In the genomic region with DNA sequence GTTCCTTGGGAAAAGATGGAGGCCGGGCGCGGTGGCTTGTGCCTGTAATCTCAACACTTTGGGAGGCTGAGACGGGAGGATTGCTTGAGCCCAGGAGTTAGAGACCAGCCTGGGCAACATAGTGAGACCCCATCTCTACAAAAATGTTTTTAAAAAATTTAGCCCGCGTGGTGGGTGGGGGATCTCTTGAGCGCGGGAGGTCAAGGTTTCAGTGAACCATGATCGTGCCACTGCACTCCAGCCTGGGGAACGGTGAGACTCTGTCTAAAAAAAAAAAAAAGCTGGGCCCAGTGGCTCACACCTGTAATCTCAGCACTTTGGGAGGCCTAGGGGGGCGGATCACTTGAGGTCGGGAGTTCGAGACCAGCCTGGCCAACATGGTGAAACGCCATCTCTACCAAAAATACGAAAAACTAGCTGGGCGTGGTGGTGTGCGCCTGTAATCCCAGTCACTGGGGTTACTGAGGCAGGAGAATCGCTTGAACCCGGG, we compare ENCODE assay signal across 6 cellular contexts. TPM values are rescaled to one million over a fixed set of nuclear protein-coding genes. Genes with fewer than 3 reads are reported as not detected.
DNase-seq lines count a peak whose midpoint lies in the region; ATAC-seq and TF ChIP-seq lines count a peak whose summit lies in the region.
"Not testable (repeated sequence)": the region's sequence is repeated elsewhere in the genome, so short reads cannot be mapped to it uniquely, and the experiment has no call there.

No MANE protein-coding gene starts in this region.

- not testable (repeated sequence) for H3K27ac ChIP-seq in iPS-18a (ENCODE audit: low read length)
- H3K27ac ChIP-seq in osteoblast (ENCODE audit: low read depth, low read length), result peak overlapping the region; percentile 77
- H3K27ac ChIP-seq in uterus, result peak overlapping the region in 1 of 2 donors; percentile 91

- not testable (repeated sequence) for H3K4me1 ChIP-seq in iPS-18a (ENCODE audit: control insufficient read depth, low read depth, low read length)
- H3K4me1 ChIP-seq in osteoblast (ENCODE audit: insufficient read depth, low read length), result peaks cover 31% of the 10 kb centered on the region
- H3K4me1 ChIP-seq in uterus, result peaks cover 0 to 10% of the 10 kb centered on the region in 2 donors

- not testable (repeated sequence) for H3K9me3 ChIP-seq in iPS-18a (ENCODE audit: control insufficient read depth, low read depth, low read length); osteoblast (ENCODE audit: low read depth, low read length); uterus

- H3K27me3 Mint-ChIP-seq in activated B cell treated with CpG ODN at 0.5 μM for 24 hours; chondrocyte (ENCODE audit: low read depth): not testable (repeated sequence)

- H3K4me1 Mint-ChIP-seq in activated B cell treated with CpG ODN at 0.5 μM for 24 hours (peaks cover 30% of the 10 kb centered on the region), chondrocyte (ENCODE audit: low read depth) (peaks cover 28% of the 10 kb centered on the region)

- peak overlapping the region; percentile 100 for H3K4me3 Mint-ChIP-seq in activated B cell treated with CpG ODN at 0.5 μM for 24 hours
- peak overlapping the region; percentile 95 for H3K4me3 Mint-ChIP-seq in chondrocyte (ENCODE audit: unreplicated experiment)

- not testable (repeated sequence) for TF ChIP-seq CTCF in HFF-Myc (IDR thresholded peaks at IDR 0.05; ENCODE audit: low read depth, low read length, missing control alignments); activated B cell treated with CpG ODN at 0.5 μM for 24 hours (IDR thresholded peaks at IDR 0.05); chondrocyte (IDR thresholded peaks at IDR 0.05); osteoblast (IDR thresholded peaks at IDR 0.05; ENCODE audit: extremely low read depth, low read depth, low read length); uterus (IDR thresholded peaks at IDR 0.05)

- H3K36me3 ChIP-seq in iPS-18a (ENCODE audit: control insufficient read depth, low read depth, low read length) (peaks cover 14% of the 10 kb centered on the region), osteoblast (ENCODE audit: insufficient read depth, low read length) (peaks cover 30% of the 10 kb centered on the region)
- not testable (repeated sequence) for H3K36me3 ChIP-seq in uterus

- TF ChIP-seq POLR2A in uterus (IDR thresholded peaks at IDR 0.05), result not testable (repeated sequence)

- peaks cover 44% of the 10 kb centered on the region for H3K36me3 Mint-ChIP-seq in activated B cell treated with CpG ODN at 0.5 μM for 24 hours (ENCODE audit: low read depth)
- H3K36me3 Mint-ChIP-seq in chondrocyte (ENCODE audit: low read depth), result not testable (repeated sequence)

- intact Hi-C loops in activated B cell treated with CpG ODN at 0.5 μM for 24 hours (cut with micrococcal nuclease), result loop anchor here (1.0 to 5.0 kb wide), 10 partner anchors 20 to 393 kb away; a partner anchor contains a TSS
- intact Hi-C loops in uterus (cut with DNase I; ENCODE audit: low total_unique reads), result loop anchor here (2.0 kb wide), 1 partner anchor 105 kb away; no protein-coding TSS in a partner anchor

- not testable (repeated sequence) for DNase-seq in HFF-Myc (ENCODE audit: extremely low read depth, low read depth); activated B cell treated with CpG ODN at 0.5 μM for 24 hours; chondrocyte (ENCODE audit: low spot score); osteoblast (ENCODE audit: insufficient read length, low spot score, missing footprints); uterus

- ATAC-seq in activated B cell treated with CpG ODN at 0.5 μM for 24 hours (ENCODE audit: low read depth), result not testable (repeated sequence)

- CTCF ChIA-PET in activated B cell treated with CpG ODN at 0.5 μM for 24 hours (lab: Charles Lee), result interaction anchor here (1.3 to 5.3 kb wide), 7 partner anchors 24 to 104 kb away, joined by 4 to 85 read pairs (median 14); a partner anchor contains a TSS

- H3K79me2 ChIP-seq in osteoblast (ENCODE audit: insufficient read depth, low read length), result peaks cover 62% of the 10 kb centered on the region

- not testable (repeated sequence) for H3K9me3 Mint-ChIP-seq in activated B cell treated with CpG ODN at 0.5 μM for 24 hours; chondrocyte (ENCODE audit: low read depth)

- POLR2A ChIA-PET in activated B cell treated with CpG ODN at 0.5 μM for 24 hours (lab: Charles Lee), result interaction anchor here (0.5 to 4.4 kb wide), 15 partner anchors 11 to 655 kb away, joined by 3 to 78 read pairs (median 8); a partner anchor contains a TSS

- H4K20me1 ChIP-seq in osteoblast (ENCODE audit: insufficient read depth, low read length), result not testable (repeated sequence)

- H3K27ac Mint-ChIP-seq in activated B cell treated with CpG ODN at 0.5 μM for 24 hours (peak overlapping the region; percentile 100), chondrocyte (ENCODE audit: unreplicated experiment) (peak overlapping the region; percentile 98)

- peak overlapping the region; percentile 99 for H2AFZ ChIP-seq in osteoblast (ENCODE audit: low read length)

- H3K4me2 ChIP-seq in osteoblast (ENCODE audit: insufficient read depth, low read length), result peak overlapping the region; percentile 94

- H3K4me3 ChIP-seq in HFF-Myc (replicated peaks; ENCODE audit: low read depth, low read length) (peak overlapping the region; percentile 82), iPS-18a (ENCODE audit: low read length) (peak overlapping the region; percentile 100), osteoblast (ENCODE audit: insufficient read depth, low read length) (peak overlapping the region; percentile 95), uterus (peak overlapping the region; percentile 91 to 93)

- not testable (repeated sequence) for H3K27me3 ChIP-seq in iPS-18a (ENCODE audit: control insufficient read depth, insufficient read depth, low read length); osteoblast (ENCODE audit: insufficient read depth, low read length); uterus

- peak overlapping the region; percentile 79 for H3K9ac ChIP-seq in iPS-18a (ENCODE audit: low read length)

RNA-seq across cellular contexts. Expression of a gene that starts 0.8 kb away (rescaled TPM):
- 41.9 and 49.1 TPM in 2 replicates for total RNA-seq in activated B cell treated with CpG ODN at 0.5 μM for 24 hours
- 17.4 to 25.4 TPM (median 18.1 TPM) in 3 replicates for total RNA-seq in chondrocyte
- 17.0 and 18.3 TPM in 2 replicates for total RNA-seq in osteoblast
- 10 to 100 TPM in 3 of 4 donors, 1 to 10 TPM in 1; 8.5 to 29.2 (median 17.5) TPM for total RNA-seq in uterus

RNA-seq across cellular contexts. Expression of a gene that starts 0.9 kb away (rescaled TPM):
- 29.3 and 40.4 TPM in 2 replicates for total RNA-seq in activated B cell treated with CpG ODN at 0.5 μM for 24 hours
- 12.7 to 21.9 TPM (median 13.3 TPM) in 3 replicates for total RNA-seq in chondrocyte
- total RNA-seq in osteoblast, result 32.4 and 32.6 TPM in 2 replicates
- total RNA-seq in uterus, result 10 to 100 TPM; 10.9 to 42.8 (median 35.7) TPM

RNA-seq across cellular contexts. Expression of a gene that starts 11.2 kb away (rescaled TPM):
- total RNA-seq in activated B cell treated with CpG ODN at 0.5 μM for 24 hours (86.9 and 98.8 TPM in 2 replicates), chondrocyte (39.9 to 59.8 TPM (median 49.5 TPM) in 3 replicates), osteoblast (18.0 and 23.5 TPM in 2 replicates), uterus (100 to 1,000 TPM in 1 of 4 donors, 10 to 100 TPM in 2, 1 to 10 TPM in 1; 8.8 to 101 (median 45.8) TPM)

RNA-seq across cellular contexts. Expression of a gene that starts 15.7 kb away (rescaled TPM):
- total RNA-seq in activated B cell treated with CpG ODN at 0.5 μM for 24 hours (0.69 and 1.2 TPM in 2 replicates), chondrocyte (0.90 to 2.3 TPM (median 1.3 TPM) in 3 replicates), osteoblast (4.1 and 5.4 TPM in 2 replicates), uterus (1 to 10 TPM in 1 of 4 donors, not detected in 3; 2.9 TPM)

RNA-seq across cellular contexts. Expression of a gene that starts 18.5 kb away (rescaled TPM):
- total RNA-seq in activated B cell treated with CpG ODN at 0.5 μM for 24 hours (70.8 and 85.7 TPM in 2 replicates), chondrocyte (62.6 to 79.0 TPM (median 67.1 TPM) in 3 replicates), osteoblast (33.3 and 35.9 TPM in 2 replicates), uterus (10 to 100 TPM; 20.2 to 56.2 (median 29.8) TPM)
